ENCODE assay signal across 1 cellular context in the genomic region with DNA sequence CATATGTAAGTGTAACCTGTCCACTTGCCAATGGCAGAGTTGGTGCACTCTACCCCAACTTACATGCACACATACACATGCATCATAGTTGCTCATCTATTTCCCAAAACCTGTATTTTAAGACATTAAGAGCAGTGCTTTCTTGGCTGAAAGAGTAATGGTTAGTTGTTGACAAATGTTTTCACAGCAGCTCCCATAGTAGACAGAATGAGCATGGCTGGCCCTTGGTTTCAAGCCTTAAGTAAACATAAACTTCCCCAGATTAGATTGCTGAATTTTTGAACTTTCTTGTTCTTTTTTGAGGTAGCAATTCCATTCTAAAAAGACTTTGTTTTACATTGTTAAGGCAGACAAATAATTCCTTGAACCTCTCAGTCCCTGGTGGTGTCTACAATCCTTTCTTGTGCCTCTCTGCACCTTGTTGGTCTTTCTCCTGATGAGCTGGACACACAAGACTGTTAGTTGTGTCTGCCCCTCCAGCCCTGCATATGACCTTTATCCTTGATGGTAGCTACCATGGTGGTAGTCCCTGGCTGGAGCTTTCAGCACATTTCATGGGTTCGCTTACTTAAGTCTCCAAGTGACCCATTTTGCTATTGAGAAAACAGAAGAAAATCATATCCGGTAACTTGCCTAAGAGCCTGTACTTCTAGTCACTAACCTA.
TF ChIP-seq lines count a peak whose summit lies in the region.

No MANE protein-coding gene starts in this region.

TF ChIP-seq in HepG2, 621 proteins besides CTCF, POLR2A, EP300 and RAD21 (continued from another document and continues in another):
- TF ChIP-seq FOSL2 (CRISPR knock-in tag; IDR thresholded peaks at IDR 0.05) (0 out of 2 replicates have a peak, but pooled peaks have one; percentile 8), CREB3 (CRISPR knock-in tag; IDR thresholded peaks at IDR 0.05) (no peak), TEAD2 (CRISPR knock-in tag; IDR thresholded peaks at IDR 0.05) (no peak), FOXA3 (CRISPR knock-in tag; IDR thresholded peaks at IDR 0.05) (peak; percentile 63), ATF1 (CRISPR knock-in tag; IDR thresholded peaks at IDR 0.05) (no peak), ELF1 (CRISPR knock-in tag; IDR thresholded peaks at IDR 0.05) (no peak), ZNF10 (CRISPR knock-in tag; IDR thresholded peaks at IDR 0.05; ENCODE audit: borderline replicate concordance, low read depth) (no peak), PPARG (CRISPR knock-in tag; conservative IDR thresholded peaks at IDR 0.05) (peak; percentile 67; the same call in 1 of the 2 replicates), MIXL1 (CRISPR knock-in tag; IDR thresholded peaks at IDR 0.05) (no peak), MTF2 (CRISPR knock-in tag; IDR thresholded peaks at IDR 0.05; ENCODE audit: borderline replicate concordance) (no peak), RFX1 (IDR thresholded peaks at IDR 0.05) (no peak), JDP2 (CRISPR knock-in tag; IDR thresholded peaks at IDR 0.05; ENCODE audit: borderline replicate concordance) (no peak), ARNT2 (CRISPR knock-in tag; IDR thresholded peaks at IDR 0.05; ENCODE audit: low read depth) (no peak), PHF5A (CRISPR knock-in tag; IDR thresholded peaks at IDR 0.05; ENCODE audit: low read depth, unreplicated experiment) (no peak), ZNF724P (CRISPR knock-in tag; IDR thresholded peaks at IDR 0.05; ENCODE audit: borderline replicate concordance) (no peak), MED1 (CRISPR knock-in tag; IDR thresholded peaks at IDR 0.05) (no peak), NFKB2 (CRISPR knock-in tag; IDR thresholded peaks at IDR 0.05; ENCODE audit: borderline replicate concordance) (no peak), ZNF850 (CRISPR knock-in tag; conservative IDR thresholded peaks at IDR 0.05) (no peak), FOXJ3 (CRISPR knock-in tag; IDR thresholded peaks at IDR 0.05; ENCODE audit: borderline replicate concordance) (peak; percentile 49; the same call in 1 of the 2 replicates), RBAK (CRISPR knock-in tag; IDR thresholded peaks at IDR 0.05) (no peak), ZNF343 (CRISPR knock-in tag; IDR thresholded peaks at IDR 0.05) (no peak), SOX6 (IDR thresholded peaks at IDR 0.05) (no peak), SOX6 (CRISPR knock-in tag; IDR thresholded peaks at IDR 0.05) (peak; percentile 29; the same call in 1 of the 2 replicates), SP2 (CRISPR knock-in tag; IDR thresholded peaks at IDR 0.05) (no peak), MIER3 (CRISPR knock-in tag; IDR thresholded peaks at IDR 0.05; ENCODE audit: borderline replicate concordance) (no peak), ZBTB38 (CRISPR knock-in tag; IDR thresholded peaks at IDR 0.05) (no peak), BCLAF1 (IDR thresholded peaks at IDR 0.05) (no peak), FOXO1 (CRISPR knock-in tag; IDR thresholded peaks at IDR 0.05) (no peak), SRSF1 (optimal IDR thresholded peaks at IDR 0.05; ENCODE audit: low read depth, low read length) (no peak), ZNF513 (CRISPR knock-in tag; conservative IDR thresholded peaks at IDR 0.05) (no peak), ZNF713 (CRISPR knock-in tag; IDR thresholded peaks at IDR 0.05) (no peak), TOE1 (CRISPR knock-in tag; IDR thresholded peaks at IDR 0.05) (no peak), ZSCAN20 (CRISPR knock-in tag; IDR thresholded peaks at IDR 0.05; ENCODE audit: borderline replicate concordance) (no peak), CBX5 (CRISPR knock-in tag; IDR thresholded peaks at IDR 0.05; ENCODE audit: borderline replicate concordance) (no peak), NFE2L1 (CRISPR knock-in tag; IDR thresholded peaks at IDR 0.05; ENCODE audit: borderline replicate concordance) (no peak), RNF2 (conservative IDR thresholded peaks at IDR 0.05; ENCODE audit: low read depth) (no peak)
- TF ChIP-seq, protein P1, sequence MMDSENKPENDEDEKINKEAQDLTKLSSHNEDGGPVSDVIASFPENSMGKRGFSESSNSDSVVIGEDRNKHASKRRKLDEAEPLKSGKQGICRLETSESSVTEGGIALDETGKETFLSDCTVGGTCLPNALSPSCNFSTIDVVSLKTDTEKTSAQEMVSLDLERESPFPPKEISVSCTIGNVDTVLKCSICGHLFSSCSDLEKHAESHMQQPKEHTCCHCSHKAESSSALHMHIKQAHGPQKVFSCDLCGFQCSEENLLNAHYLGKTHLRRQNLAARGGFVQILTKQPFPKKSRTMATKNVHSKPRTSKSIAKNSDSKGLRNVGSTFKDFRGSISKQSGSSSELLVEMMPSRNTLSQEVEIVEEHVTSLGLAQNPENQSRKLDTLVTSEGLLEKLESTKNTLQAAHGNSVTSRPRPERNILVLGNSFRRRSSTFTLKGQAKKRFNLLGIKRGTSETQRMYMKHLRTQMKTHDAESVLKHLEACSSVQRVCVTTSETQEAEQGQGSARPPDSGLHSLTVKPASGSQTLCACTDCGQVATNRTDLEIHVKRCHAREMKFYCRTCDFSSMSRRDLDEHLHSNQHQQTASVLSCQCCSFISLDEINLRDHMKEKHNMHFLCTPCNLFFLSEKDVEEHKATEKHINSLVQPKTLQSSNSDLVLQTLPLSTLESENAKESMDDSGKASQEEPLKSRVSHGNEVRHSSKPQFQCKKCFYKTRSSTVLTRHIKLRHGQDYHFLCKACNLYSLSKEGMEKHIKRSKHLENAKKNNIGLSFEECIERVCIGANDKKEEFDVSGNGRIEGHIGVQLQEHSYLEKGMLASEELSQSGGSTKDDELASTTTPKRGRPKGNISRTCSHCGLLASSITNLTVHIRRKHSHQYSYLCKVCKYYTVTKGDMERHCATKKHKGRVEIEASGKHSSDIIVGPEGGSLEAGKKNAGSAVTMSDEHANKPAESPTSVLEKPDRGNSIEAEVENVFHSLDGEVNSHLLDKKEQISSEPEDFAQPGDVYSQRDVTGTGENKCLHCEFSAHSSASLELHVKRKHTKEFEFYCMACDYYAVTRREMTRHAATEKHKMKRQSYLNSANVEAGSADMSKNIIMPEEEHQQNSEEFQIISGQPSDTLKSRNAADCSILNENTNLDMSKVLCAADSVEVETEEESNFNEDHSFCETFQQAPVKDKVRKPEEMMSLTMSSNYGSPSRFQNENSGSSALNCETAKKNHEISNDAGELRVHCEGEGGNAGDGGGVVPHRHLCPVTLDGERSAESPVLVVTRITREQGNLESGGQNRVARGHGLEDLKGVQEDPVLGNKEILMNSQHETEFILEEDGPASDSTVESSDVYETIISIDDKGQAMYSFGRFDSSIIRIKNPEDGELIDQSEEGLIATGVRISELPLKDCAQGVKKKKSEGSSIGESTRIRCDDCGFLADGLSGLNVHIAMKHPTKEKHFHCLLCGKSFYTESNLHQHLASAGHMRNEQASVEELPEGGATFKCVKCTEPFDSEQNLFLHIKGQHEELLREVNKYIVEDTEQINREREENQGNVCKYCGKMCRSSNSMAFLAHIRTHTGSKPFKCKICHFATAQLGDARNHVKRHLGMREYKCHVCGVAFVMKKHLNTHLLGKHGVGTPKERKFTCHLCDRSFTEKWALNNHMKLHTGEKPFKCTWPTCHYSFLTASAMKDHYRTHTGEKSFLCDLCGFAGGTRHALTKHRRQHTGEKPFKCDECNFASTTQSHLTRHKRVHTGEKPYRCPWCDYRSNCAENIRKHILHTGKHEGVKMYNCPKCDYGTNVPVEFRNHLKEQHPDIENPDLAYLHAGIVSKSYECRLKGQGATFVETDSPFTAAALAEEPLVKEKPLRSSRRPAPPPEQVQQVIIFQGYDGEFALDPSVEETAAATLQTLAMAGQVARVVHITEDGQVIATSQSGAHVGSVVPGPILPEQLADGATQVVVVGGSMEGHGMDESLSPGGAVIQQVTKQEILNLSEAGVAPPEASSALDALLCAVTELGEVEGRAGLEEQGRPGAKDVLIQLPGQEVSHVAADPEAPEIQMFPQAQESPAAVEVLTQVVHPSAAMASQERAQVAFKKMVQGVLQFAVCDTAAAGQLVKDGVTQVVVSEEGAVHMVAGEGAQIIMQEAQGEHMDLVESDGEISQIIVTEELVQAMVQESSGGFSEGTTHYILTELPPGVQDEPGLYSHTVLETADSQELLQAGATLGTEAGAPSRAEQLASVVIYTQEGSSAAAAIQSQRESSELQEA (CRISPR knock-in tag; IDR thresholded peaks at IDR 0.05; ENCODE audit: not compliant biosample characterization): no peak
- TF ChIP-seq, protein P2, sequence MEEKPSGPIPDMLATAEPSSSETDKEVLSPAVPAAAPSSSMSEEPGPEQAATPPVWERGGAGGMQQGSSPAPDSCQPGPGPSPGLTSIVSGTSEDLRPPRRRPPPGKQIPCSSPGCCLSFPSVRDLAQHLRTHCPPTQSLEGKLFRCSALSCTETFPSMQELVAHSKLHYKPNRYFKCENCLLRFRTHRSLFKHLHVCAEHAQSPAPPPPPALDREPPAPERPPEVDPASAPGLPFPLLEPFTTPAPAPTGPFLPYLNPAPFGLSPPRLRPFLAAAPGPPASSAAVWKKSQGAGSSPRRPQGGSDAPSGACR (CRISPR knock-in tag; IDR thresholded peaks at IDR 0.05): no peak
- TF ChIP-seq, protein P3, sequence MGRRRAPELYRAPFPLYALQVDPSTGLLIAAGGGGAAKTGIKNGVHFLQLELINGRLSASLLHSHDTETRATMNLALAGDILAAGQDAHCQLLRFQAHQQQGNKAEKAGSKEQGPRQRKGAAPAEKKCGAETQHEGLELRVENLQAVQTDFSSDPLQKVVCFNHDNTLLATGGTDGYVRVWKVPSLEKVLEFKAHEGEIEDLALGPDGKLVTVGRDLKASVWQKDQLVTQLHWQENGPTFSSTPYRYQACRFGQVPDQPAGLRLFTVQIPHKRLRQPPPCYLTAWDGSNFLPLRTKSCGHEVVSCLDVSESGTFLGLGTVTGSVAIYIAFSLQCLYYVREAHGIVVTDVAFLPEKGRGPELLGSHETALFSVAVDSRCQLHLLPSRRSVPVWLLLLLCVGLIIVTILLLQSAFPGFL (CRISPR knock-in tag; IDR thresholded peaks at IDR 0.05): no peak
